Comparison of ENCODE assay signal across 31 cellular contexts in the genomic region with DNA sequence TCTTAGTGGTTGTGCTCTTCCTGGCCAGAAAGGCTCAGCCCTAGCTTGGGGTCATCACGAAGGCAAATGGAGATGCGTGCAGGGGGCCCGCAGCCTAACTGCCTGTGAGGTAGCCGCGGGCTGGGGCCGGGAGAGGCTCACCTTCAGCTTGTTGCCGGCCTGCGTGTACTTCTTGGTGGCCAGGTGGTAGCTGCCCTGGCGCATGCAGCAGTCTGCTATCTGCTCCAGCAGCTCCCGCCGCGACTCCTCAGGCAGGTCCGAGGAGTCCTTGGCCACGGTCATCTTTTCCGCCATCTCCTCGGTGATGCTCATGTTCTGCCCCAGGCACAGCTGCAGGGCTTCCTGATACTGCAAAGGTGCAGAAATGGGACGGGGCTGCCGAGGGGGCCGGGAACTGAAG. TPM values are rescaled to one million over a fixed set of nuclear protein-coding genes. Genes with fewer than 3 reads are reported as not detected.
"Had no signal": no experiment of that assay in that cellular context is flagged by ENCODE, and none has a peak within 500 bp of the region (broad histone marks: within the 10 kb centered on the region; RNA-seq: fewer than 3 reads in every experiment).

No MANE protein-coding gene starts in this region.

- FAIRE-seq: urothelium cell line had no signal

- H3K9me3 ChIP-seq: stomach, suprapubic skin, testis, thoracic aorta, thyroid gland, tibial artery, transverse colon, upper lobe of left lung, upper lobe of right lung, uterus, vagina had no signal

- H3K9me3 Mint-ChIP-seq: stimulated activated effector memory CD8-positive, alpha-beta T cell treated with anti-CD3 and anti-CD28 coated beads, Interleukin-12 subunit alpha, Interleukin-12 subunit beta, amount 100 ng/mL, for 72 hours; stimulated activated memory B cell treated with anti-CD40 and anti-IgM and Interleukin-4, amounts not matched to agents 10 μg/mL and 1 μg/mL and 100 μg/mL, for 72 hours; stimulated activated naive B cell treated with anti-CD40 and anti-IgM and Interleukin-4, amounts not matched to agents 10 μg/mL and 1 μg/mL and 100 μg/mL, for 72 hours; stimulated activated naive CD8-positive, alpha-beta T cell treated with anti-CD3 and anti-CD28 coated beads, Interleukin-15, amount 100 ng/mL, for 72 hours; stimulated activated naive CD8-positive, alpha-beta T cell treated with anti-CD3 and anti-CD28 coated beads, Interleukin-15, Interleukin-2, amounts not matched to agents 100 ng/mL and 50 ng/mL, for 24 hours; type B pancreatic cell had no signal

- H3K4me3 ChIP-seq: stomach, suprapubic skin, testis, thoracic aorta, thyroid gland, tibial artery, tibial nerve, transverse colon, upper lobe of left lung, upper lobe of right lung, uterus, vagina had no signal

- H3K36me3 ChIP-seq: transverse colon, uterus had no signal

- H3K27me3 ChIP-seq: stomach, suprapubic skin, testis, thyroid gland, tibial artery, tibial nerve, transverse colon, upper lobe of left lung, upper lobe of right lung, uterus, vagina had no signal

- DNase-seq: stimulated activated CD4-positive, alpha-beta T cell treated with anti-CD3 and anti-CD28 coated beads, Interleukin-2, amount 100 ng/mL, for 48 hours; stimulated activated CD4-positive, alpha-beta T cell treated with anti-CD3 and anti-CD28 coated beads, Interleukin-4, amount 100 ng/mL, for 1 hour; stimulated activated CD4-positive, alpha-beta T cell treated with anti-CD3 and anti-CD28 coated beads, Interleukin-4, amount 100 ng/mL, for 24 hours; stimulated activated CD4-positive, alpha-beta T cell treated with anti-CD3 and anti-CD28 coated beads, Interleukin-4, amount 100 ng/mL, for 4 hours; stimulated activated CD8-positive, alpha-beta memory T cell treated with anti-CD3 and anti-CD28 coated beads, Interleukin-4, amount 100 ng/mL, for 48 hours; stimulated activated naive B cell treated with anti-CD40 and anti-IgM and Interleukin-4, amounts not matched to agents 10 μg/mL and 1 μg/mL and 100 μg/mL, for 72 hours; stimulated activated naive CD4-positive, alpha-beta T cell; stimulated activated naive CD4-positive, alpha-beta T cell treated with Interleukin-2 at 50 U/mL for 16 hours; stimulated activated naive CD8-positive, alpha-beta T cell treated with anti-CD3 and anti-CD28 coated beads, Interleukin-15, amount 100 ng/mL, for 72 hours; stimulated activated naive CD8-positive, alpha-beta T cell treated with anti-CD3 and anti-CD28 coated beads, Interleukin-15, Interleukin-2, amounts not matched to agents 100 U/mL and 50 U/mL, for 24 hours; stomach; substantia nigra; testis; thyroid gland; tibial artery; transverse colon; upper lobe of right lung; uterus had no signal

- ATAC-seq: stimulated activated memory B cell treated with anti-CD40 and anti-IgM and Interleukin-4, amounts not matched to agents 10 μg/mL and 1 μg/mL and 100 μg/mL, for 72 hours; stimulated activated naive B cell treated with anti-CD40 and anti-IgM and Interleukin-4, amounts not matched to agents 10 μg/mL and 1 μg/mL and 100 μg/mL, for 72 hours; stimulated activated naive CD8-positive, alpha-beta T cell treated with anti-CD3 and anti-CD28 coated beads, Interleukin-15, amount 100 ng/mL, for 72 hours; stimulated activated naive CD8-positive, alpha-beta T cell treated with anti-CD3 and anti-CD28 coated beads, Interleukin-15, Interleukin-2, amounts not matched to agents 100 U/mL and 50 U/mL, for 24 hours had no signal

- H3K36me3 Mint-ChIP-seq: stimulated activated memory B cell treated with anti-CD40 and anti-IgM and Interleukin-4, amounts not matched to agents 10 μg/mL and 1 μg/mL and 100 μg/mL, for 72 hours had no signal

- H3K27ac ChIP-seq: stomach, suprapubic skin, testis, thoracic aorta, thyroid gland, tibial artery, tibial nerve, transverse colon, upper lobe of left lung, upper lobe of right lung, uterus, vagina had no signal

- H3K4me3 Mint-ChIP-seq: stimulated activated effector memory CD8-positive, alpha-beta T cell treated with anti-CD3 and anti-CD28 coated beads, Interleukin-12 subunit alpha, Interleukin-12 subunit beta, amount 100 ng/mL, for 72 hours; stimulated activated memory B cell treated with anti-CD40 and anti-IgM and Interleukin-4, amounts not matched to agents 10 μg/mL and 1 μg/mL and 100 μg/mL, for 72 hours; stimulated activated naive B cell treated with anti-CD40 and anti-IgM and Interleukin-4, amounts not matched to agents 10 μg/mL and 1 μg/mL and 100 μg/mL, for 72 hours; stimulated activated naive CD8-positive, alpha-beta T cell treated with anti-CD3 and anti-CD28 coated beads, Interleukin-15, amount 100 ng/mL, for 72 hours; stimulated activated naive CD8-positive, alpha-beta T cell treated with anti-CD3 and anti-CD28 coated beads, Interleukin-15, Interleukin-2, amounts not matched to agents 100 ng/mL and 50 ng/mL, for 24 hours; type B pancreatic cell had no signal

- H3K4me1 ChIP-seq: stomach, suprapubic skin, testis, thyroid gland, tibial artery, tibial nerve, transverse colon, upper lobe of left lung, upper lobe of right lung, uterus, vagina had no signal

- H3K27ac Mint-ChIP-seq: stimulated activated effector memory CD8-positive, alpha-beta T cell treated with anti-CD3 and anti-CD28 coated beads, Interleukin-12 subunit alpha, Interleukin-12 subunit beta, amount 100 ng/mL, for 72 hours; stimulated activated memory B cell treated with anti-CD40 and anti-IgM and Interleukin-4, amounts not matched to agents 10 μg/mL and 1 μg/mL and 100 μg/mL, for 72 hours; stimulated activated naive B cell treated with anti-CD40 and anti-IgM and Interleukin-4, amounts not matched to agents 10 μg/mL and 1 μg/mL and 100 μg/mL, for 72 hours; stimulated activated naive CD8-positive, alpha-beta T cell treated with anti-CD3 and anti-CD28 coated beads, Interleukin-15, amount 100 ng/mL, for 72 hours; stimulated activated naive CD8-positive, alpha-beta T cell treated with anti-CD3 and anti-CD28 coated beads, Interleukin-15, Interleukin-2, amounts not matched to agents 100 ng/mL and 50 ng/mL, for 24 hours; type B pancreatic cell had no signal

- H3K27me3 Mint-ChIP-seq: stimulated activated memory B cell treated with anti-CD40 and anti-IgM and Interleukin-4, amounts not matched to agents 10 μg/mL and 1 μg/mL and 100 μg/mL, for 72 hours; stimulated activated naive B cell treated with anti-CD40 and anti-IgM and Interleukin-4, amounts not matched to agents 10 μg/mL and 1 μg/mL and 100 μg/mL, for 72 hours; stimulated activated naive CD8-positive, alpha-beta T cell treated with anti-CD3 and anti-CD28 coated beads, Interleukin-15, amount 100 ng/mL, for 72 hours; stimulated activated naive CD8-positive, alpha-beta T cell treated with anti-CD3 and anti-CD28 coated beads, Interleukin-15, Interleukin-2, amounts not matched to agents 100 ng/mL and 50 ng/mL, for 24 hours; type B pancreatic cell had no signal

- H3K4me1 Mint-ChIP-seq: stimulated activated effector memory CD8-positive, alpha-beta T cell treated with anti-CD3 and anti-CD28 coated beads, Interleukin-12 subunit alpha, Interleukin-12 subunit beta, amount 100 ng/mL, for 72 hours; stimulated activated memory B cell treated with anti-CD40 and anti-IgM and Interleukin-4, amounts not matched to agents 10 μg/mL and 1 μg/mL and 100 μg/mL, for 72 hours; stimulated activated naive B cell treated with anti-CD40 and anti-IgM and Interleukin-4, amounts not matched to agents 10 μg/mL and 1 μg/mL and 100 μg/mL, for 72 hours had no signal

RNA-seq across cellular contexts. Expression of gene PTX4, which starts 31.7 kb away (rescaled TPM):
- total RNA-seq: stomach, subcutaneous adipose tissue, suprapubic skin, temporal lobe, thyroid gland, tibial nerve, transverse colon, upper lobe of right lung, urinary bladder, vagina had no signal
- polyA plus RNA-seq: stomach had no signal
